Comparison of ENCODE assay signal across 1 cellular context in genomic region chr12:104599985-104600712, GRCh38.
TF ChIP-seq lines count a peak whose summit lies in the region.

No MANE protein-coding gene starts in this region.

TF ChIP-seq in K562, 482 proteins besides CTCF, POLR2A, EP300 and RAD21 (continued from another document):
- TF ChIP-seq, protein P1, sequence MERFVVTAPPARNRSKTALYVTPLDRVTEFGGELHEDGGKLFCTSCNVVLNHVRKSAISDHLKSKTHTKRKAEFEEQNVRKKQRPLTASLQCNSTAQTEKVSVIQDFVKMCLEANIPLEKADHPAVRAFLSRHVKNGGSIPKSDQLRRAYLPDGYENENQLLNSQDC (CRISPR knock-in tag; IDR thresholded peaks at IDR 0.05): 0 out of 2 replicates have a peak, but pooled peaks have one; percentile 26
- 0 out of 4 replicates have a peak, but pooled peaks of 1 of the 2 experiments have one; percentile 12 for TF ChIP-seq SIN3A (IDR thresholded peaks at IDR 0.05; ENCODE audit: borderline replicate concordance in 2 of 2, control insufficient read depth in 1 of 2, low read depth in 2 of 2, low read length in 2 of 2)
- no peak for TF ChIP-seq POLR3G (IDR thresholded peaks at IDR 0.05; ENCODE audit: extremely low read depth, insufficient read length, insufficient replicate concordance)
- TF ChIP-seq CBFA2T3 (IDR thresholded peaks at IDR 0.05): no peak
- 0 out of 2 replicates have a peak, but pooled peaks have one; percentile 17 for TF ChIP-seq CTBP1 (IDR thresholded peaks at IDR 0.05; ENCODE audit: borderline replicate concordance)
- no peak for TF ChIP-seq ZNF75A (CRISPR knock-in tag; IDR thresholded peaks at IDR 0.05)
- TF ChIP-seq, protein P2, sequence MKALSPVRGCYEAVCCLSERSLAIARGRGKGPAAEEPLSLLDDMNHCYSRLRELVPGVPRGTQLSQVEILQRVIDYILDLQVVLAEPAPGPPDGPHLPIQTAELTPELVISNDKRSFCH (CRISPR knock-in tag; IDR thresholded peaks at IDR 0.05): no peak
- TF ChIP-seq, protein P2 (tag; IDR thresholded peaks at IDR 0.05): 0 out of 2 replicates have a peak, but pooled peaks have one; percentile 12
- TF ChIP-seq FOXJ3 (CRISPR knock-in tag; IDR thresholded peaks at IDR 0.05): no peak
- TF ChIP-seq, protein P3, sequence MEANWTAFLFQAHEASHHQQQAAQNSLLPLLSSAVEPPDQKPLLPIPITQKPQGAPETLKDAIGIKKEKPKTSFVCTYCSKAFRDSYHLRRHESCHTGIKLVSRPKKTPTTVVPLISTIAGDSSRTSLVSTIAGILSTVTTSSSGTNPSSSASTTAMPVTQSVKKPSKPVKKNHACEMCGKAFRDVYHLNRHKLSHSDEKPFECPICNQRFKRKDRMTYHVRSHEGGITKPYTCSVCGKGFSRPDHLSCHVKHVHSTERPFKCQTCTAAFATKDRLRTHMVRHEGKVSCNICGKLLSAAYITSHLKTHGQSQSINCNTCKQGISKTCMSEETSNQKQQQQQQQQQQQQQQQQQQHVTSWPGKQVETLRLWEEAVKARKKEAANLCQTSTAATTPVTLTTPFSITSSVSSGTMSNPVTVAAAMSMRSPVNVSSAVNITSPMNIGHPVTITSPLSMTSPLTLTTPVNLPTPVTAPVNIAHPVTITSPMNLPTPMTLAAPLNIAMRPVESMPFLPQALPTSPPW (CRISPR knock-in tag; IDR thresholded peaks at IDR 0.05): 0 out of 2 replicates have a peak, but pooled peaks have one; percentile 22
- TF ChIP-seq STAT5B (CRISPR knock-in tag; IDR thresholded peaks at IDR 0.05): no peak
- peak; percentile 95 for TF ChIP-seq BCOR (IDR thresholded peaks at IDR 0.05)
- TF ChIP-seq HDAC2 (IDR thresholded peaks at IDR 0.05): peak; percentile 49; the same call in 1 of the 2 replicates
- TF ChIP-seq, protein P4, sequence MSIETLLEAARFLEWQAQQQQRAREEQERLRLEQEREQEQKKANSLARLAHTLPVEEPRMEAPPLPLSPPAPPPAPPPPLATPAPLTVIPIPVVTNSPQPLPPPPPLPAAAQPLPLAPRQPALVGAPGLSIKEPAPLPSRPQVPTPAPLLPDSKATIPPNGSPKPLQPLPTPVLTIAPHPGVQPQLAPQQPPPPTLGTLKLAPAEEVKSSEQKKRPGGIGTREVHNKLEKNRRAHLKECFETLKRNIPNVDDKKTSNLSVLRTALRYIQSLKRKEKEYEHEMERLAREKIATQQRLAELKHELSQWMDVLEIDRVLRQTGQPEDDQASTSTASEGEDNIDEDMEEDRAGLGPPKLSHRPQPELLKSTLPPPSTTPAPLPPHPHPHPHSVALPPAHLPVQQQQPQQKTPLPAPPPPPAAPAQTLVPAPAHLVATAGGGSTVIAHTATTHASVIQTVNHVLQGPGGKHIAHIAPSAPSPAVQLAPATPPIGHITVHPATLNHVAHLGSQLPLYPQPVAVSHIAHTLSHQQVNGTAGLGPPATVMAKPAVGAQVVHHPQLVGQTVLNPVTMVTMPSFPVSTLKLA (conservative IDR thresholded peaks at IDR 0.05): peak; percentile 45 to 50; a peak in 3 of 4 replicates
- peak; percentile 63 for TF ChIP-seq CHD4 (IDR thresholded peaks at IDR 0.05; ENCODE audit: insufficient read depth, insufficient replicate concordance, low read depth, low read length, poor library complexity, severe bottlenecking)
- TF ChIP-seq ZBTB7A (IDR thresholded peaks at IDR 0.05; ENCODE audit: borderline replicate concordance, control insufficient read depth, low read depth, low read length): no peak
- TF ChIP-seq ADNP (tag; IDR thresholded peaks at IDR 0.05): peak; percentile 83
- no peak for TF ChIP-seq BRF2 (IDR thresholded peaks at IDR 0.05; ENCODE audit: borderline replicate concordance, insufficient read depth, insufficient read length)
- TF ChIP-seq PTBP1 (IDR thresholded peaks at IDR 0.05; ENCODE audit: low read depth, low read length): 0 out of 2 replicates have a peak, but pooled peaks have one; percentile 29
- no peak for TF ChIP-seq SFPQ (IDR thresholded peaks at IDR 0.05; ENCODE audit: low read depth, low read length)
- TF ChIP-seq KDM1A (IDR thresholded peaks at IDR 0.05): peak; percentile 85 to 88
- TF ChIP-seq RCOR1 (IDR thresholded peaks at IDR 0.05; ENCODE audit: borderline replicate concordance in 1 of 2, low read depth in 2 of 2, low read length in 2 of 2): peak in 1 of 2 experiments; percentile 24; a peak in 1 of 4 replicates
- peak; percentile 96 for TF ChIP-seq RBM25 (IDR thresholded peaks at IDR 0.05; ENCODE audit: low read depth, low read length, severe bottlenecking)
- TF ChIP-seq, protein P5, sequence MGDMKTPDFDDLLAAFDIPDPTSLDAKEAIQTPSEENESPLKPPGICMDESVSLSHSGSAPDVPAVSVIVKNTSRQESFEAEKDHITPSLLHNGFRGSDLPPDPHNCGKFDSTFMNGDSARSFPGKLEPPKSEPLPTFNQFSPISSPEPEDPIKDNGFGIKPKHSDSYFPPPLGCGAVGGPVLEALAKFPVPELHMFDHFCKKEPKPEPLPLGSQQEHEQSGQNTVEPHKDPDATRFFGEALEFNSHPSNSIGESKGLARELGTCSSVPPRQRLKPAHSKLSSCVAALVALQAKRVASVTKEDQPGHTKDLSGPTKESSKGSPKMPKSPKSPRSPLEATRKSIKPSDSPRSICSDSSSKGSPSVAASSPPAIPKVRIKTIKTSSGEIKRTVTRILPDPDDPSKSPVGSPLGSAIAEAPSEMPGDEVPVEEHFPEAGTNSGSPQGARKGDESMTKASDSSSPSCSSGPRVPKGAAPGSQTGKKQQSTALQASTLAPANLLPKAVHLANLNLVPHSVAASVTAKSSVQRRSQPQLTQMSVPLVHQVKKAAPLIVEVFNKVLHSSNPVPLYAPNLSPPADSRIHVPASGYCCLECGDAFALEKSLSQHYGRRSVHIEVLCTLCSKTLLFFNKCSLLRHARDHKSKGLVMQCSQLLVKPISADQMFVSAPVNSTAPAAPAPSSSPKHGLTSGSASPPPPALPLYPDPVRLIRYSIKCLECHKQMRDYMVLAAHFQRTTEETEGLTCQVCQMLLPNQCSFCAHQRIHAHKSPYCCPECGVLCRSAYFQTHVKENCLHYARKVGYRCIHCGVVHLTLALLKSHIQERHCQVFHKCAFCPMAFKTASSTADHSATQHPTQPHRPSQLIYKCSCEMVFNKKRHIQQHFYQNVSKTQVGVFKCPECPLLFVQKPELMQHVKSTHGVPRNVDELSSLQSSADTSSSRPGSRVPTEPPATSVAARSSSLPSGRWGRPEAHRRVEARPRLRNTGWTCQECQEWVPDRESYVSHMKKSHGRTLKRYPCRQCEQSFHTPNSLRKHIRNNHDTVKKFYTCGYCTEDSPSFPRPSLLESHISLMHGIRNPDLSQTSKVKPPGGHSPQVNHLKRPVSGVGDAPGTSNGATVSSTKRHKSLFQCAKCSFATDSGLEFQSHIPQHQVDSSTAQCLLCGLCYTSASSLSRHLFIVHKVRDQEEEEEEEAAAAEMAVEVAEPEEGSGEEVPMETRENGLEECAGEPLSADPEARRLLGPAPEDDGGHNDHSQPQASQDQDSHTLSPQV (IDR thresholded peaks at IDR 0.05): peak; percentile 60; the same call in 1 of the 2 replicates
- TF ChIP-seq JUND (IDR thresholded peaks at IDR 0.05; ENCODE audit: borderline replicate concordance, low read depth, low read length): 0 out of 2 replicates have a peak, but pooled peaks have one; percentile 18
- TF ChIP-seq JUND (tag; IDR thresholded peaks at IDR 0.05; ENCODE audit: borderline replicate concordance, low read depth, low read length): no peak; the same call in 2 of the 3 replicates
- peak; percentile 57; the same call in 1 of the 2 replicates for TF ChIP-seq ESRRA (IDR thresholded peaks at IDR 0.05; ENCODE audit: borderline replicate concordance, low read depth)
- no peak for TF ChIP-seq SIX5 (IDR thresholded peaks at IDR 0.05; ENCODE audit: borderline replicate concordance in 1 of 2, insufficient read depth in 1 of 2, low read depth in 1 of 2, low read length in 2 of 2)
- peak; percentile 85 for TF ChIP-seq ZFP36 (IDR thresholded peaks at IDR 0.05; ENCODE audit: low read depth, low read length, partially characterized antibody)
